ENCODE assay signal across 1 cellular context in genomic region chr3:10099030-10099429, GRCh38.
TF ChIP-seq lines count a peak whose summit lies in the region.

No MANE protein-coding gene starts in this region.

TF ChIP-seq in HepG2, 621 proteins besides CTCF, POLR2A, EP300 and RAD21:
- TF ChIP-seq GPBP1L1 (CRISPR knock-in tag; IDR thresholded peaks at IDR 0.05): no peak
- no peak for TF ChIP-seq PLSCR1 (CRISPR knock-in tag; IDR thresholded peaks at IDR 0.05; ENCODE audit: borderline replicate concordance)
- TF ChIP-seq MAFF (IDR thresholded peaks at IDR 0.05; ENCODE audit: low read depth, low read length): no peak
- no peak for TF ChIP-seq CENPX (CRISPR knock-in tag; IDR thresholded peaks at IDR 0.05)
- TF ChIP-seq SRF (IDR thresholded peaks at IDR 0.05; ENCODE audit: low read depth, low read length): no peak
- TF ChIP-seq ZNF30 (CRISPR knock-in tag; IDR thresholded peaks at IDR 0.05): no peak
- TF ChIP-seq ZSCAN5A (CRISPR knock-in tag; IDR thresholded peaks at IDR 0.05; ENCODE audit: borderline replicate concordance): no peak
- TF ChIP-seq PAF1 (CRISPR knock-in tag; IDR thresholded peaks at IDR 0.05): no peak
- TF ChIP-seq FIP1L1 (IDR thresholded peaks at IDR 0.05; ENCODE audit: borderline replicate concordance, insufficient read depth, low read depth, low read length): no peak
- no peak for TF ChIP-seq ZFP62 (CRISPR knock-in tag; IDR thresholded peaks at IDR 0.05)
- TF ChIP-seq FUBP1 (CRISPR knock-in tag; IDR thresholded peaks at IDR 0.05; ENCODE audit: borderline replicate concordance): no peak
- no peak for TF ChIP-seq MATR3 (CRISPR knock-in tag; IDR thresholded peaks at IDR 0.05)
- no peak for TF ChIP-seq MED8 (CRISPR knock-in tag; IDR thresholded peaks at IDR 0.05; ENCODE audit: insufficient replicate concordance)
- no peak for TF ChIP-seq ZNF572 (CRISPR knock-in tag; IDR thresholded peaks at IDR 0.05)
- TF ChIP-seq ZNF17 (CRISPR knock-in tag; IDR thresholded peaks at IDR 0.05): no peak
- TF ChIP-seq ZNF138 (CRISPR knock-in tag; IDR thresholded peaks at IDR 0.05; ENCODE audit: low read depth): no peak
- TF ChIP-seq ATF2 (CRISPR knock-in tag; IDR thresholded peaks at IDR 0.05): no peak
- TF ChIP-seq KDM5A (IDR thresholded peaks at IDR 0.05; ENCODE audit: borderline replicate concordance, low read length): no peak
- TF ChIP-seq CSRNP1 (CRISPR knock-in tag; IDR thresholded peaks at IDR 0.05): no peak
- no peak for TF ChIP-seq HOXD1 (CRISPR knock-in tag; IDR thresholded peaks at IDR 0.05)
